Comparison of ENCODE assay signal across 8 cellular contexts in the genomic region with DNA sequence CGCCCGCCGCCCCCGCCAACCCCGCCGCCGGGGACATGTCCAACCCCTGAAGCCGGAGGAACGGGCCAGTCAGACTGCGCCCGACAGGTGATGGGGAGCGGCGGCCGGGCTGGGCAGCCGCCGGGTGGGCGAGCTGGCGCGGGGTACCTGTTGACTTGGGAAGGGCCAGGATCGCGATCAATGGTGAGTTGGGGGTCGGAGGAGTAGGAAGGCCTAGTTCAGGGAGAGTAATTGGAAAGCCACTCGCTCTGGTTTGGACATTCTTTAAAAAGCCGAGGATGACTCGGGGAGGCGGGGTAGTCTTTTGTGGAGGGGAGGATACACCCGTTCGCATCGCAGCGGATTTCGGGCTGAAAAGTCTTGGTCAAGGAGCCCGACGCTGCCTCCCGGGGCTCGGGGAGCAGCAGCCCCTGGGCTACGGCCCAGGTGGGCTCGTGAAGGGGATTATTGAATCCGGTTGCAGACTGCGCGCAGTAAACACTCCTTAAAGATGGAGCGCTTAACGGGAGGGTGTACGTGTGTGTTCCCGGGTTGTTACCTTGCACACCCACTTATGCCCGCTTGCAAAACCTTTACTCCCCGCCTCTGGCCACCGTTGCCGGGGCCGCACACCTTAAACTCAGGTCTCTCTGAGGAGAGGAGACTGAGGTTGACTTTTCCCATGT.
DNase-seq lines count a peak whose midpoint lies in the region; ATAC-seq and TF ChIP-seq lines count a peak whose summit lies in the region.

No MANE protein-coding gene starts in this region.

- no peaks in the 10 kb centered on the region for H3K27me3 Mint-ChIP-seq in activated B cell treated with CpG ODN at 0.5 μM for 24 hours
- H3K27me3 Mint-ChIP-seq in endodermal cell (ENCODE audit: insufficient read depth) = peaks cover 2% of the 10 kb centered on the region

- H3K27ac ChIP-seq in endodermal cell (ENCODE audit: low read depth, low read length) = peak overlapping the region; percentile 44
- H3K27ac ChIP-seq in mesodermal cell (ENCODE audit: low read depth, low read length, severe bottlenecking) = peak overlapping the region; percentile 53
- H3K27ac ChIP-seq in suprapubic skin = peak overlapping the region; percentile 92

- intact Hi-C loops in activated B cell treated with CpG ODN at 0.5 μM for 24 hours (cut with micrococcal nuclease) = loop anchor here (1.0 to 10.0 kb wide), 5 partner anchors 50 to 261 kb away; a partner anchor contains a TSS

- TF ChIP-seq CTCF in AG04449 (IDR thresholded peaks at IDR 0.05; ENCODE audit: insufficient read depth, low read length, missing control alignments) (no peak), activated B cell treated with CpG ODN at 0.5 μM for 24 hours (IDR thresholded peaks at IDR 0.05) (no peak), endodermal cell (conservative IDR thresholded peaks at IDR 0.05) (no peak), suprapubic skin (IDR thresholded peaks at IDR 0.05) (no peak)

- H3K4me1 Mint-ChIP-seq in activated B cell treated with CpG ODN at 0.5 μM for 24 hours (peaks cover 33% of the 10 kb centered on the region), endodermal cell (peaks cover 20% of the 10 kb centered on the region)

- no peaks in the 10 kb centered on the region for H3K9me3 ChIP-seq in endodermal cell (ENCODE audit: control insufficient read depth, low read length)
- H3K9me3 ChIP-seq in mesodermal cell (ENCODE audit: control insufficient read depth, low read length) = no peaks in the 10 kb centered on the region
- no peaks in the 10 kb centered on the region for H3K9me3 ChIP-seq in suprapubic skin

- H3K27ac Mint-ChIP-seq in activated B cell treated with CpG ODN at 0.5 μM for 24 hours (peak overlapping the region; percentile 96), endodermal cell (peak overlapping the region; percentile 96)

- no peak for DNase-seq in AG04449 (ENCODE audit: low read depth, low spot score)
- peak; percentile 21 for DNase-seq in HT1080 (ENCODE audit: low read depth)
- DNase-seq in activated B cell treated with CpG ODN at 0.5 μM for 24 hours = peak; percentile 39
- DNase-seq in endodermal cell = no peak
- DNase-seq in suprapubic skin (ENCODE audit: low spot score in 2 of 2) = no peak
- DNase-seq in NK-92 treated with Interleukin-12 subunit alpha and Interleukin-12 subunit beta, amount 100 ng/mL, for 24 hours (lab: John Stamatoyannopoulos, UW) = no peak

- no peaks in the 10 kb centered on the region for H3K27me3 ChIP-seq in endodermal cell (ENCODE audit: control insufficient read depth, insufficient read depth, low read length, poor library complexity, severe bottlenecking)
- no peaks in the 10 kb centered on the region for H3K27me3 ChIP-seq in suprapubic skin

- TF ChIP-seq EP300 in suprapubic skin (IDR thresholded peaks at IDR 0.05) = no peak

- H3K4me1 ChIP-seq in endodermal cell (ENCODE audit: control insufficient read depth, insufficient read depth, low read length) (peaks cover 3% of the 10 kb centered on the region), mesodermal cell (ENCODE audit: control insufficient read depth, insufficient read depth, low read length, poor library complexity, severe bottlenecking) (peaks cover 8% of the 10 kb centered on the region), suprapubic skin (peaks cover 21% of the 10 kb centered on the region)

- H3K36me3 Mint-ChIP-seq in activated B cell treated with CpG ODN at 0.5 μM for 24 hours (ENCODE audit: low read depth) (peaks cover 3% of the 10 kb centered on the region), endodermal cell (ENCODE audit: low read depth) (no peaks in the 10 kb centered on the region)

- ATAC-seq in GM18907 (IDR thresholded peaks at IDR 0.05; ENCODE audit: unreplicated experiment) (peak; percentile 19), activated B cell treated with CpG ODN at 0.5 μM for 24 hours (ENCODE audit: low read depth) (no peak)

- H3K36me3 ChIP-seq in endodermal cell (ENCODE audit: control insufficient read depth, insufficient read depth, low read length) (no peaks in the 10 kb centered on the region), mesodermal cell (ENCODE audit: control insufficient read depth, insufficient read depth, low read length) (no peaks in the 10 kb centered on the region), suprapubic skin (no peaks in the 10 kb centered on the region)

- no peak for TF ChIP-seq POLR2A in suprapubic skin (IDR thresholded peaks at IDR 0.05)

- peak overlapping the region; percentile 98 for H3K4me3 Mint-ChIP-seq in activated B cell treated with CpG ODN at 0.5 μM for 24 hours
- peak overlapping the region; percentile 98 for H3K4me3 Mint-ChIP-seq in endodermal cell

- WGBS in endodermal cell (ENCODE audit: insufficient coverage in 1 of 2, insufficient read length in 1 of 2), 2 experiments = 0% methylated on average over 29 to 49 of the region's 49 CpGs
- WGBS in mesodermal cell (ENCODE audit: insufficient coverage in 2 of 2), 2 experiments = 0 to 1% methylated on average over 39 to 41 of the region's 49 CpGs
- WGBS in suprapubic skin = 2% methylated on average over 23 of the region's 49 CpGs

- H3K4me3 ChIP-seq in AG04449 (ENCODE audit: low read depth, low read length) (peak overlapping the region; percentile 81), endodermal cell (ENCODE audit: low read length) (peak overlapping the region; percentile 97), mesodermal cell (ENCODE audit: extremely low read depth, insufficient read depth, low read length, poor library complexity, severe bottlenecking) (peak overlapping the region; percentile 76), suprapubic skin (peak overlapping the region; percentile 93)

- peaks cover under 1% of the 10 kb centered on the region for H3K9me3 Mint-ChIP-seq in activated B cell treated with CpG ODN at 0.5 μM for 24 hours
- peaks cover 13% of the 10 kb centered on the region for H3K9me3 Mint-ChIP-seq in endodermal cell

- CTCF ChIA-PET in AG04449 (lab: Yijun Ruan, JAX) = interaction anchor here (1.1 kb wide), 1 partner anchor 80 kb away, joined by 5 read pairs; no protein-coding TSS in a partner anchor
- CTCF ChIA-PET in activated B cell treated with CpG ODN at 0.5 μM for 24 hours (lab: Charles Lee) = interaction anchor here (1.5 kb wide), 1 partner anchor 125 kb away, joined by 3 read pairs; no protein-coding TSS in a partner anchor

- peak overlapping the region; percentile 77 for H3K9ac ChIP-seq in endodermal cell (ENCODE audit: extremely low read depth, low read length, poor library complexity, severe bottlenecking)

- POLR2A ChIA-PET in AG04449 (lab: Yijun Ruan, JAX) (interaction anchor here (0.5 to 1.0 kb wide), 2 partner anchors 37 to 124 kb away, joined by 3 read pairs; a partner anchor contains a TSS), activated B cell treated with CpG ODN at 0.5 μM for 24 hours (lab: Charles Lee) (interaction anchor here (0.5 to 1.9 kb wide), 10 partner anchors 49 to 1336 kb away, joined by 3 to 18 read pairs (median 4); a partner anchor contains a TSS)

Comparison
In these comparisons a context has a peak if more than half of its experiments do, and no peak if none do; other contexts are left out.
1. DNase-seq: peak in HT1080 (single experiment) and activated B cell treated with CpG ODN at 0.5 μM for 24 hours (single experiment); none in AG04449 (single experiment), endodermal cell (single experiment), suprapubic skin (0 of 2) and NK-92 treated with Interleukin-12 subunit alpha and Interleukin-12 subunit beta, amount 100 ng/mL, for 24 hours (single experiment).
2. Peak in every context shown above with its lines, with median percentiles within 50 percentile points of each other: H3K4me3 ChIP-seq and H3K27ac ChIP-seq.